28 cellular contexts compared by ENCODE assay signal in genomic region chr6:118886641-118887040, GRCh38. TPM values are rescaled to one million over a fixed set of nuclear protein-coding genes. Genes with fewer than 3 reads are reported as not detected.
A peak's percentile ranks its signal among the peaks of the same experiment; 100 is the strongest.
DNase-seq lines count a peak whose midpoint lies in the region; ATAC-seq and TF ChIP-seq lines count a peak whose summit lies in the region.
"Had no signal": no experiment of that assay in that cellular context is flagged by ENCODE, and none has a peak within 500 bp of the region (broad histone marks: within the 10 kb centered on the region; RNA-seq: fewer than 3 reads in every experiment).

No MANE protein-coding gene starts in this region.

- TF ChIP-seq CTCF in adrenal gland (IDR thresholded peaks at IDR 0.05), result no peak
- TF ChIP-seq CTCF in spleen (IDR thresholded peaks at IDR 0.05 in 8 of 11, conservative IDR thresholded peaks at IDR 0.05 in 3 of 11), result no peak

- peaks cover 5% of the 10 kb centered on the region for H3K36me3 Mint-ChIP-seq in CD4-positive, CD25-positive, alpha-beta regulatory T cell
- peaks cover 0 to 2% of the 10 kb centered on the region in 2 donors for H3K36me3 Mint-ChIP-seq in CD4-positive, alpha-beta memory T cell
- H3K36me3 Mint-ChIP-seq: IgD-negative memory B cell had no signal

- intact Hi-C loops in CD4-positive, alpha-beta memory T cell (cut with micrococcal nuclease), result no loop called here
- intact Hi-C loops in adrenal gland (cut with DNase I), result no loop called here
- intact Hi-C loops in spleen (cut with DNase I; ENCODE audit: low total_unique reads), result no loop called here

- H3K9me3 ChIP-seq in CD4-positive, CD25-positive, alpha-beta regulatory T cell (ENCODE audit: control insufficient read depth in 2 of 2, low read length in 2 of 2), result no peaks in the 10 kb centered on the region
- no peaks in the 10 kb centered on the region for H3K9me3 ChIP-seq in CD4-positive, alpha-beta memory T cell (ENCODE audit: control insufficient read depth in 1 of 2, low read length in 2 of 2)
- H3K9me3 ChIP-seq in adrenal gland (replicated peaks in 1 of 3), result no peaks in the 10 kb centered on the region
- H3K9me3 ChIP-seq in spleen, result no peaks in the 10 kb centered on the region
- H3K9me3 ChIP-seq: breast epithelium, HAP-1, left ventricle myocardium inferior, prostate gland, sigmoid colon, SK-N-SH, vagina had no signal

- H3K4me1 Mint-ChIP-seq in CD4-positive, CD25-positive, alpha-beta regulatory T cell, result peaks cover 65 to 88% (median 80%) of the 10 kb centered on the region in 4 donors
- peaks cover 65 to 93% (median 83%) of the 10 kb centered on the region in 4 donors for H3K4me1 Mint-ChIP-seq in CD4-positive, alpha-beta memory T cell

- no peaks in the 10 kb centered on the region for H3K36me3 ChIP-seq in CD4-positive, CD25-positive, alpha-beta regulatory T cell (ENCODE audit: control insufficient read depth, insufficient read depth, low read length)
- H3K36me3 ChIP-seq in CD4-positive, alpha-beta memory T cell (ENCODE audit: insufficient read depth, low read length), result no peaks in the 10 kb centered on the region
- no peaks in the 10 kb centered on the region for H3K36me3 ChIP-seq in adrenal gland (replicated peaks in 1 of 2)
- H3K36me3 ChIP-seq in spleen, result no peaks in the 10 kb centered on the region
- H3K36me3 ChIP-seq: breast epithelium, HAP-1, left ventricle myocardium inferior, prostate gland, sigmoid colon, vagina had no signal

- POLR2A ChIA-PET in CD4-positive, alpha-beta memory T cell (lab: Charles Lee; ENCODE audit: partially characterized antibody), result interaction anchor here (0.7 to 1.1 kb wide), 2 partner anchors 8 to 90 kb away, joined by 3 read pairs; no protein-coding TSS in a partner anchor

- 63 to 67% (median 63%) methylated on average over 6 of the region's 6 CpGs for WGBS in adrenal gland, 4 donors
- whole genome bisulfite sequencing in spleen, 5 donors, result 85 to 90% (median 88%) methylated on average over 6 of the region's 6 CpGs

- H3K4me1 ChIP-seq in CD4-positive, CD25-positive, alpha-beta regulatory T cell (ENCODE audit: control insufficient read depth, insufficient read depth, low read length, poor library complexity, severe bottlenecking), result peaks cover 80% of the 10 kb centered on the region
- peaks cover 89% of the 10 kb centered on the region for H3K4me1 ChIP-seq in CD4-positive, alpha-beta memory T cell (ENCODE audit: insufficient read depth, low read length)
- H3K4me1 ChIP-seq in adrenal gland (replicated peaks in 1 of 2) (peaks cover 0 to 12% of the 10 kb centered on the region in 2 donors), spleen (peaks cover 8 to 54% (median 33%) of the 10 kb centered on the region in 6 donors)
- H3K4me1 ChIP-seq: HAP-1, prostate gland had no signal

- peak overlapping the region; percentile 49 for H3K4me3 ChIP-seq in CD4-positive, CD25-positive, alpha-beta regulatory T cell (ENCODE audit: low read depth, low read length)
- H3K4me3 ChIP-seq in CD4-positive, alpha-beta memory T cell (ENCODE audit: low read length in 2 of 2), result no peak overlapping the region
- H3K4me3 ChIP-seq in adrenal gland, result no peak overlapping the region
- H3K4me3 ChIP-seq in spleen, result no peak overlapping the region
- H3K4me3 ChIP-seq: BLaER1 treated with 17β-estradiol and CSF1 and Interleukin-3, amounts not matched to agents 10 nM and 100 nM; breast epithelium; HAP-1; left ventricle myocardium inferior; prostate gland; sigmoid colon; vagina had no signal

- H3K27me3 ChIP-seq in CD4-positive, CD25-positive, alpha-beta regulatory T cell (ENCODE audit: control insufficient read depth, insufficient read depth, low read length), result no peaks in the 10 kb centered on the region
- no peaks in the 10 kb centered on the region for H3K27me3 ChIP-seq in CD4-positive, alpha-beta memory T cell (ENCODE audit: insufficient read depth, low read length)
- no peaks in the 10 kb centered on the region for H3K27me3 ChIP-seq in adrenal gland
- no peaks in the 10 kb centered on the region for H3K27me3 ChIP-seq in spleen (replicated peaks in 1 of 7)
- H3K27me3 ChIP-seq: BLaER1 treated with 17β-estradiol and CSF1 and Interleukin-3, amounts not matched to agents 10 nM and 100 nM; breast epithelium; sigmoid colon; vagina had no signal

- H3K4me3 Mint-ChIP-seq in CD4-positive, CD25-positive, alpha-beta regulatory T cell, result peak overlapping the region in 3 of 4 donors; percentile 49 to 73 (median 58)
- H3K4me3 Mint-ChIP-seq in CD4-positive, alpha-beta memory T cell, result peak overlapping the region in 7 of 8 donors; percentile 14 to 64 (median 51)
- H3K4me3 Mint-ChIP-seq: activated CD8-positive, alpha-beta T cell treated with anti-CD3 and anti-CD28 coated beads, Interleukin-2, amount 10 ng/mL, durations not matched to agents 7 days and 5 days had no signal

- no peak for ATAC-seq in CD4-positive, CD25-positive, alpha-beta regulatory T cell (ENCODE audit: low read depth in 2 of 2)
- ATAC-seq in GM18861 (IDR thresholded peaks at IDR 0.05; ENCODE audit: unreplicated experiment), result no peak
- ATAC-seq: activated CD8-positive, alpha-beta T cell treated with anti-CD3 and anti-CD28 coated beads, Interleukin-2, amount 10 ng/mL, durations not matched to agents 7 days and 5 days had no signal

- TF ChIP-seq POLR2A in adrenal gland (IDR thresholded peaks at IDR 0.05) (no peak), spleen (IDR thresholded peaks at IDR 0.05) (no peak)

- H3K27ac Mint-ChIP-seq in CD4-positive, CD25-positive, alpha-beta regulatory T cell, result peak overlapping the region; percentile 34 to 88 (median 73)
- H3K27ac Mint-ChIP-seq in CD4-positive, alpha-beta memory T cell, result peak overlapping the region; percentile 71 to 88 (median 76)
- H3K27ac Mint-ChIP-seq: activated CD8-positive, alpha-beta T cell treated with anti-CD3 and anti-CD28 coated beads, Interleukin-2, amount 10 ng/mL, durations not matched to agents 7 days and 5 days had no signal

- no peak for DNase-seq in CD4-positive, CD25-positive, alpha-beta regulatory T cell
- no peak for DNase-seq in CD4-positive, alpha-beta memory T cell
- peak; percentile 46 for DNase-seq in NCI-H1092 treated with DMSO at 0.1 percent for 48 hours (lab: John Stamatoyannopoulos, UW)
- peak in 5 of 7 donors; percentile 33 to 52 (median 38) for DNase-seq in adrenal gland
- DNase-seq in spleen, result no peak
- no peak for DNase-seq in SIG-M5 treated with dmso at 0.1 percent for 504 hours (lab: John Stamatoyannopoulos, UW; ENCODE audit: unreplicated experiment)
- no peak for DNase-seq in DMS114 treated with DMSO at 0.1 percent for 48 hours (lab: John Stamatoyannopoulos, UW; ENCODE audit: unreplicated experiment)
- DNase-seq: activated CD4-positive, alpha-beta T cell treated with anti-CD3 and anti-CD28 coated beads for 1 hour; activated CD8-positive, alpha-beta T cell treated with anti-CD3 and anti-CD28 coated beads, Interleukin-2, amount 10 ng/mL, durations not matched to agents 7 days and 5 days; activated gamma-delta T cell; effector CD8-positive, alpha-beta T cell; erythroblast; islet precursor cell; left ventricle myocardium inferior; NCI-H146; NCI-H69; nucleus accumbens; sigmoid colon; SK-N-SH; stimulated activated naive CD4-positive, alpha-beta T cell treated with Interleukin-2 at 50 U/mL for 16 hours had no signal

- H3K27ac ChIP-seq in CD4-positive, CD25-positive, alpha-beta regulatory T cell (ENCODE audit: insufficient read depth, low read length, poor library complexity, severe bottlenecking), result peak overlapping the region; percentile 35
- no peak overlapping the region for H3K27ac ChIP-seq in CD4-positive, alpha-beta memory T cell (ENCODE audit: low read depth, low read length)
- H3K27ac ChIP-seq in adrenal gland, result peak overlapping the region in 2 of 5 donors; percentile 0 to 18
- H3K27ac ChIP-seq in spleen, result no peak overlapping the region
- H3K27ac ChIP-seq: BLaER1 treated with 17β-estradiol and CSF1 and Interleukin-3, amounts not matched to agents 10 nM and 100 nM; breast epithelium; left ventricle myocardium inferior; prostate gland; RWPE1; sigmoid colon; vagina had no signal

- no peaks in the 10 kb centered on the region for H3K27me3 Mint-ChIP-seq in CD4-positive, CD25-positive, alpha-beta regulatory T cell
- no peaks in the 10 kb centered on the region for H3K27me3 Mint-ChIP-seq in CD4-positive, alpha-beta memory T cell
- H3K27me3 Mint-ChIP-seq: IgD-negative memory B cell had no signal

- CTCF ChIA-PET in CD4-positive, alpha-beta memory T cell (lab: Charles Lee; ENCODE audit: partially characterized antibody), result interaction anchor here (0.9 to 1.1 kb wide), 3 partner anchors 10 to 12 kb away, joined by 3 read pairs; no protein-coding TSS in a partner anchor

- H3K9me3 Mint-ChIP-seq in CD4-positive, CD25-positive, alpha-beta regulatory T cell, result no peaks in the 10 kb centered on the region
- H3K9me3 Mint-ChIP-seq in CD4-positive, alpha-beta memory T cell, result no peaks in the 10 kb centered on the region
- H3K9me3 Mint-ChIP-seq: IgD-negative memory B cell had no signal

RNA-seq across cellular contexts. Expression of gene ASF1A, which starts 7.3 kb away (rescaled TPM):
- 30.2 TPM for total RNA-seq in CD4-positive, CD25-positive, alpha-beta regulatory T cell
- polyA plus RNA-seq in CD4-positive, CD25-positive, alpha-beta regulatory T cell, result 10 to 100 TPM; 69.7 to 81.8 (median 71.8) TPM
- 10 to 100 TPM; 64.0 to 66.6 TPM for total RNA-seq in CD4-positive, alpha-beta memory T cell
- polyA plus RNA-seq in CD4-positive, alpha-beta memory T cell, result 10 to 100 TPM; 65.8 to 78.5 TPM
- total RNA-seq in adrenal gland (10 to 100 TPM in 7 of 8 donors, 1 to 10 TPM in 1; 8.7 to 24.0 (median 19.8) TPM), spleen (10 to 100 TPM; 16.3 to 27.2 (median 17.6) TPM)
- polyA plus RNA-seq in adrenal gland (10 to 100 TPM; 19.2 to 46.1 (median 23.1) TPM), spleen (10 to 100 TPM; 16.3 to 19.6 (median 16.7) TPM)

RNA-seq across cellular contexts. Expression of gene MCM9, which starts 48.3 kb away (rescaled TPM):
- total RNA-seq in CD4-positive, CD25-positive, alpha-beta regulatory T cell, result 57.3 TPM
- polyA plus RNA-seq in CD4-positive, CD25-positive, alpha-beta regulatory T cell, result 10 to 100 TPM; 18.5 to 24.2 (median 20.5) TPM
- 10 to 100 TPM; 33.8 to 36.6 TPM for total RNA-seq in CD4-positive, alpha-beta memory T cell
- 10 to 100 TPM; 11.2 to 15.2 TPM for polyA plus RNA-seq in CD4-positive, alpha-beta memory T cell
- total RNA-seq in adrenal gland, result 10 to 100 TPM; 12.5 to 20.5 (median 15.4) TPM
- 1 to 10 TPM; 3.1 to 9.2 (median 4.7) TPM for polyA plus RNA-seq in adrenal gland
- total RNA-seq in spleen, result 10 to 100 TPM; 20.0 to 33.6 (median 24.3) TPM
- polyA plus RNA-seq in spleen, result 1 to 10 TPM; 3.7 to 5.1 (median 4.5) TPM

Comparison
In these comparisons a context has a peak if more than half of its experiments do, and no peak if none do; other contexts are left out.
1. DNase-seq: peak in NCI-H1092 treated with DMSO at 0.1 percent for 48 hours (single experiment) and adrenal gland (5 of 7); none in CD4-positive, CD25-positive, alpha-beta regulatory T cell (0 of 3), CD4-positive, alpha-beta memory T cell (0 of 5), spleen (single experiment), SIG-M5 treated with dmso at 0.1 percent for 504 hours (single experiment) and DMS114 treated with DMSO at 0.1 percent for 48 hours (single experiment).